In the genomic region with DNA sequence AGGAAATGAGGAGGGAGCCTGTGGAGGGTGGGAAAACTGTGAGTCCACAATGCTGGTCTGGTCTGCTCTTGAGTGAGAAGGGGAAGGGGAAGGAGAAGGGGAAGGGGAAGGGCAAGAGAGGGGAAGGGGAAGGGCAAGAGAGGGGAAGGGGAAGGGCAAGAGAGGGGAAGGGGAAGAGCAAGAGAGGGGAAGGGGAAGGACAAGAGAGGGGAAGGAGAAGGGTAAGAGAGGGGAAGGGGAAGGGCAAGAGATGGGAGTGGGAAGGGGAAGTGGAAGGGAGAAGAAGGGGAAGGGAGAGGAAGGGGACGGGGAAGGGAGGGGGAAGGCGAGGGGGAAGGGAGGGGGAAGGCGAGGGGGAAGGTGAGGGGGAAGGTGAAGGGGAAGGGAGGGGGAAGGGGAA, we compare ENCODE assay signal across 8 cellular contexts.
"Had no signal": no experiment of that assay in that cellular context is flagged by ENCODE, and none has a peak within 500 bp of the region (broad histone marks: within the 10 kb centered on the region; RNA-seq: fewer than 3 reads in every experiment).

No MANE protein-coding gene starts in this region.

- H3K4me3 ChIP-seq: GM23248, HAP-1, K562 had no signal

- H3K9me3 ChIP-seq: HAP-1 had no signal

- H2AFZ ChIP-seq: GM23248 had no signal

- H3K4me3 Mint-ChIP-seq: HFFc6 had no signal

- H3K4me1 ChIP-seq: HAP-1 had no signal

- ATAC-seq: HCT116, K562 had no signal

- H3K27ac Mint-ChIP-seq: HFFc6 had no signal

- DNase-seq: GM23248, H7, HFFc6, IMR-90, KG1 had no signal

- H3K36me3 ChIP-seq: HAP-1 had no signal

- H3K27ac ChIP-seq: GM23248 had no signal
